ENCODE assay signal across 1 cellular context in genomic region chr5:95973793-95974325, GRCh38.
A peak's percentile ranks its signal among the peaks of the same experiment; 100 is the strongest.
TF ChIP-seq lines count a peak whose summit lies in the region.

No MANE protein-coding gene starts in this region.

TF ChIP-seq in K562, 482 proteins besides CTCF, POLR2A, EP300 and RAD21 (continued from another document and continues in another):
- TF ChIP-seq AFF1 (IDR thresholded peaks at IDR 0.05; ENCODE audit: low read depth in 1 of 2, partially characterized antibody in 2 of 2) (peak in 1 of 2 experiments; percentile 43), CHCHD3 (CRISPR knock-in tag; IDR thresholded peaks at IDR 0.05) (no peak), HOXB6 (CRISPR knock-in tag; IDR thresholded peaks at IDR 0.05; ENCODE audit: borderline replicate concordance) (no peak), CBX5 (IDR thresholded peaks at IDR 0.05; ENCODE audit: borderline replicate concordance, low read depth) (0 out of 2 replicates have a peak, but pooled peaks have one; percentile 22), ETS1 (conservative IDR thresholded peaks at IDR 0.05; ENCODE audit: control insufficient read depth, low read depth, low read length) (peak; percentile 94), PHTF2 (CRISPR knock-in tag; IDR thresholded peaks at IDR 0.05) (no peak), ZNF263 (CRISPR knock-in tag; IDR thresholded peaks at IDR 0.05; ENCODE audit: borderline replicate concordance) (no peak), ZNF584 (CRISPR knock-in tag; IDR thresholded peaks at IDR 0.05; ENCODE audit: low read depth) (no peak), DMBX1 (CRISPR knock-in tag; IDR thresholded peaks at IDR 0.05; ENCODE audit: borderline replicate concordance) (no peak), HMGXB4 (CRISPR knock-in tag; IDR thresholded peaks at IDR 0.05) (no peak), GTF2B (IDR thresholded peaks at IDR 0.05; ENCODE audit: extremely low read depth, insufficient read length) (no peak), RNF2 (IDR thresholded peaks at IDR 0.05) (peak; percentile 51; the same call in 1 of the 2 replicates), GATAD2A (IDR thresholded peaks at IDR 0.05) (0 out of 2 replicates have a peak, but pooled peaks have one; percentile 39), SFPQ (IDR thresholded peaks at IDR 0.05; ENCODE audit: low read depth, low read length) (no peak), ZNF280B (CRISPR knock-in tag; IDR thresholded peaks at IDR 0.05) (no peak), PHF20 (IDR thresholded peaks at IDR 0.05; ENCODE audit: partially characterized antibody) (no peak), HMG20A (CRISPR knock-in tag; conservative IDR thresholded peaks at IDR 0.05) (no peak), FOS (IDR thresholded peaks at IDR 0.05; ENCODE audit: extremely low read depth, insufficient read length) (peak; percentile 27), ZNF780A (CRISPR knock-in tag; IDR thresholded peaks at IDR 0.05) (no peak), ETV5 (CRISPR knock-in tag; IDR thresholded peaks at IDR 0.05; ENCODE audit: low read depth) (peak; percentile 87), RBM34 (IDR thresholded peaks at IDR 0.05; ENCODE audit: borderline replicate concordance, insufficient read depth, low read length) (no peak), RBFOX2 (IDR thresholded peaks at IDR 0.05; ENCODE audit: low read depth, low read length) (no peak), DACH1 (IDR thresholded peaks at IDR 0.05; ENCODE audit: partially characterized antibody) (peak; percentile 97), PTBP1 (IDR thresholded peaks at IDR 0.05; ENCODE audit: low read depth, low read length) (no peak), ZMIZ1 (IDR thresholded peaks at IDR 0.05; ENCODE audit: low read depth in 2 of 2, low read length in 2 of 2) (0 out of 4 replicates have a peak, but pooled peaks of 1 of the 2 experiments have one; percentile 52), SRSF3 (IDR thresholded peaks at IDR 0.05; ENCODE audit: insufficient read depth, low read length) (no peak), ZBTB1 (CRISPR knock-in tag; IDR thresholded peaks at IDR 0.05; ENCODE audit: borderline replicate concordance, low read depth) (no peak), ZNF699 (CRISPR knock-in tag; IDR thresholded peaks at IDR 0.05; ENCODE audit: insufficient replicate concordance) (no peak), GABPA (tag; conservative IDR thresholded peaks at IDR 0.05; ENCODE audit: low read depth) (0 out of 2 replicates have a peak, but pooled peaks have one; percentile 22), NR0B1 (IDR thresholded peaks at IDR 0.05; ENCODE audit: partially characterized antibody) (no peak), THRA (IDR thresholded peaks at IDR 0.05) (no peak), MBD1 (CRISPR knock-in tag; IDR thresholded peaks at IDR 0.05) (no peak), ZNF696 (CRISPR knock-in tag; conservative IDR thresholded peaks at IDR 0.05) (no peak), E4F1 (CRISPR knock-in tag; IDR thresholded peaks at IDR 0.05; ENCODE audit: borderline replicate concordance) (no peak)
